Comparison of ENCODE assay signal across 1 cellular context in the genomic region with DNA sequence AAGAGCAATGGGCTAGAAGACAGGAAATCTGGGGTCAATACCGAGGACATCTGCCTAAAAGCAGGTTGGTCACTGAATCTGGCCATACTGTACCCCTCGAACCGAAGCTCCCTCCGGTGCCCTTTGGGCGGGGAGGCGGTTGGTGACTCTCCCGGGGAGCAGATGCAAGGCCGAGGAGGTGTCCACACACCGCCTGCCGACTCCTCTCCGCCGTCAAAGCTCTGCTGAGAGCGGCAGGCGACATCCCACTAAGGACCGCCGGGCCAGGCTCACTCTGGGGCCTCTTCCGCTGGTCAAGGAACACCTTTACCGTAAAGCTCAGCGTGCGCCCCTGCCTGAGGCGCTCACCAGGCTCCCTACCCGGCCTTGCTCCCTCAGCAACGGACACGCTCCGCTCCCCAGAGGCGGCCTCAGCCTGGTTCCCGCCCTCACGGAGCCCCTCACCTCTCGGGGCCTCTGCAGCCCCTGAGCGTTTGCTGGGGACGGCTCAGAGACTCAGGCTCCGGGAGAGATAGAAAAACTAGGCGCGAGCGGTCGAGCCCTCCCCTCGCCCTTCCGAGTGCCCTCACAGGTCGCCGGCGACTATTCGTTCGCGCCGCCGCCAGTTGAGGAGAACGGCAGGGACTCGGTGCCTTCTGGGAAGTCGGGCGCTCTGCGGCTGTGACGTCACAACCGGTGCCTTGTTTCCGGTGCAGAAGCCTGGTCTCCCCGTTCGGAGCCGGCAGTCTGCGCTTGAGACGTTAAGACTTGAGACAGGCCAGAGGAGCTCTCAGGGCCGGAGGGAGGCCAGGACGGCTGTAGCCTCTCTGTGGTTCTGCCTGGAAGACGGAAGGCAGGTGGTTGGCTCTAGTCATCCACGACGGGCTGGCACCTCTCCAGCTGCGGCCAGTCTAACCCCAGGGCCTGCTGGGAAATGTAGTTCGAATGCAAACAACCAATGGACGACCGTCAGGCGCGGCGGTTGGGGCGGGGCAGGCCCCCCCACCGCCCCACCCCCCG.
A peak's percentile ranks its signal among the peaks of the same experiment; 100 is the strongest.
TF ChIP-seq lines count a peak whose summit lies in the region.

Gene ZNF200, minus strand, starts transcription at position 616 of the 999 bp plus-strand sequence. CDS start 1,403 bp downstream, outside the sequence.

TF ChIP-seq in HEK293, 187 proteins besides CTCF, POLR2A, EP300 and RAD21 (continued from another document and continues in another):
- TF ChIP-seq, protein P1, sequence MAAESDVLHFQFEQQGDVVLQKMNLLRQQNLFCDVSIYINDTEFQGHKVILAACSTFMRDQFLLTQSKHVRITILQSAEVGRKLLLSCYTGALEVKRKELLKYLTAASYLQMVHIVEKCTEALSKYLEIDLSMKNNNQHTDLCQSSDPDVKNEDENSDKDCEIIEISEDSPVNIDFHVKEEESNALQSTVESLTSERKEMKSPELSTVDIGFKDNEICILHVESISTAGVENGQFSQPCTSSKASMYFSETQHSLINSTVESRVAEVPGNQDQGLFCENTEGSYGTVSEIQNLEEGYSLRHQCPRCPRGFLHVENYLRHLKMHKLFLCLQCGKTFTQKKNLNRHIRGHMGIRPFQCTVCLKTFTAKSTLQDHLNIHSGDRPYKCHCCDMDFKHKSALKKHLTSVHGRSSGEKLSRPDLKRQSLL (tag by site-specific recombination; IDR thresholded peaks at IDR 0.05) = peak; percentile 77
- TF ChIP-seq ZNF830 (tag by site-specific recombination; IDR thresholded peaks at IDR 0.05; ENCODE audit: low read depth) (no peak), ZBTB11 (tag by site-specific recombination; conservative IDR thresholded peaks at IDR 0.05; ENCODE audit: low read depth) (peak; percentile 92), PRDM6 (tag by site-specific recombination; IDR thresholded peaks at IDR 0.05) (no peak), ZNF341 (tag by site-specific recombination; IDR thresholded peaks at IDR 0.05; ENCODE audit: low read depth) (peak; percentile 60), ZNF514 (tag by site-specific recombination; IDR thresholded peaks at IDR 0.05) (no peak), ZNF114 (tag by site-specific recombination; IDR thresholded peaks at IDR 0.05) (no peak), ZNF777 (tag by site-specific recombination; IDR thresholded peaks at IDR 0.05; ENCODE audit: borderline replicate concordance) (peak; percentile 82; the same call in 1 of the 2 replicates), ZNF2 (tag by site-specific recombination; IDR thresholded peaks at IDR 0.05) (peak; percentile 54), SP2 (tag by site-specific recombination; IDR thresholded peaks at IDR 0.05) (peak; percentile 89), ZNF561 (tag by site-specific recombination; IDR thresholded peaks at IDR 0.05; ENCODE audit: borderline replicate concordance) (peak; percentile 61; the same call in 1 of the 2 replicates), ZNF184 (tag by site-specific recombination; IDR thresholded peaks at IDR 0.05) (no peak), ZXDB (tag by site-specific recombination; IDR thresholded peaks at IDR 0.05) (peak; percentile 88), ZBTB17 (tag by site-specific recombination; IDR thresholded peaks at IDR 0.05) (peak; percentile 92), KLF1 (tag by site-specific recombination; IDR thresholded peaks at IDR 0.05) (peak; percentile 15; the same call in 1 of the 2 replicates), ZBTB48 (tag by site-specific recombination; IDR thresholded peaks at IDR 0.05) (peak; percentile 73; the same call in 1 of the 2 replicates), ZBTB26 (tag by site-specific recombination; optimal IDR thresholded peaks at IDR 0.05) (peak; percentile 67), ZNF394 (tag by site-specific recombination; IDR thresholded peaks at IDR 0.05; ENCODE audit: borderline replicate concordance) (peak; percentile 37; the same call in 1 of the 2 replicates), PATZ1 (tag by site-specific recombination; IDR thresholded peaks at IDR 0.05) (peak; percentile 30; the same call in 1 of the 2 replicates), ZNF175 (tag by site-specific recombination; IDR thresholded peaks at IDR 0.05) (no peak), ZNF660 (tag by site-specific recombination; IDR thresholded peaks at IDR 0.05) (0 out of 2 replicates have a peak, but pooled peaks have one; percentile 18), KLF8 (tag by site-specific recombination; IDR thresholded peaks at IDR 0.05) (peak; percentile 69), ZNF624 (tag by site-specific recombination; IDR thresholded peaks at IDR 0.05) (no peak), ZSCAN30 (tag by site-specific recombination; IDR thresholded peaks at IDR 0.05) (no peak), KLF10 (tag by site-specific recombination; IDR thresholded peaks at IDR 0.05) (peak; percentile 56), SP7 (tag by site-specific recombination; IDR thresholded peaks at IDR 0.05) (peak; percentile 74), ZNF792 (tag by site-specific recombination; IDR thresholded peaks at IDR 0.05) (no peak), MZF1 (tag by site-specific recombination; IDR thresholded peaks at IDR 0.05; ENCODE audit: borderline replicate concordance) (peak; percentile 56; the same call in 1 of the 2 replicates), YY2 (tag by site-specific recombination; IDR thresholded peaks at IDR 0.05) (peak; percentile 59; the same call in 1 of the 2 replicates), ZNF768 (tag by site-specific recombination; IDR thresholded peaks at IDR 0.05) (no peak), ZNF701 (tag by site-specific recombination; IDR thresholded peaks at IDR 0.05) (no peak)
- TF ChIP-seq, protein P2, sequence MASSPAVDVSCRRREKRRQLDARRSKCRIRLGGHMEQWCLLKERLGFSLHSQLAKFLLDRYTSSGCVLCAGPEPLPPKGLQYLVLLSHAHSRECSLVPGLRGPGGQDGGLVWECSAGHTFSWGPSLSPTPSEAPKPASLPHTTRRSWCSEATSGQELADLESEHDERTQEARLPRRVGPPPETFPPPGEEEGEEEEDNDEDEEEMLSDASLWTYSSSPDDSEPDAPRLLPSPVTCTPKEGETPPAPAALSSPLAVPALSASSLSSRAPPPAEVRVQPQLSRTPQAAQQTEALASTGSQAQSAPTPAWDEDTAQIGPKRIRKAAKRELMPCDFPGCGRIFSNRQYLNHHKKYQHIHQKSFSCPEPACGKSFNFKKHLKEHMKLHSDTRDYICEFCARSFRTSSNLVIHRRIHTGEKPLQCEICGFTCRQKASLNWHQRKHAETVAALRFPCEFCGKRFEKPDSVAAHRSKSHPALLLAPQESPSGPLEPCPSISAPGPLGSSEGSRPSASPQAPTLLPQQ (tag by site-specific recombination; IDR thresholded peaks at IDR 0.05) = peak; percentile 60; the same call in 1 of the 2 replicates
- TF ChIP-seq, protein P3, sequence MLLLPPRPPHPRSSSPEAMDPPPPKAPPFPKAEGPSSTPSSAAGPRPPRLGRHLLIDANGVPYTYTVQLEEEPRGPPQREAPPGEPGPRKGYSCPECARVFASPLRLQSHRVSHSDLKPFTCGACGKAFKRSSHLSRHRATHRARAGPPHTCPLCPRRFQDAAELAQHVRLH (tag by site-specific recombination; IDR thresholded peaks at IDR 0.05) = peak; percentile 85
- TF ChIP-seq, protein P4, sequence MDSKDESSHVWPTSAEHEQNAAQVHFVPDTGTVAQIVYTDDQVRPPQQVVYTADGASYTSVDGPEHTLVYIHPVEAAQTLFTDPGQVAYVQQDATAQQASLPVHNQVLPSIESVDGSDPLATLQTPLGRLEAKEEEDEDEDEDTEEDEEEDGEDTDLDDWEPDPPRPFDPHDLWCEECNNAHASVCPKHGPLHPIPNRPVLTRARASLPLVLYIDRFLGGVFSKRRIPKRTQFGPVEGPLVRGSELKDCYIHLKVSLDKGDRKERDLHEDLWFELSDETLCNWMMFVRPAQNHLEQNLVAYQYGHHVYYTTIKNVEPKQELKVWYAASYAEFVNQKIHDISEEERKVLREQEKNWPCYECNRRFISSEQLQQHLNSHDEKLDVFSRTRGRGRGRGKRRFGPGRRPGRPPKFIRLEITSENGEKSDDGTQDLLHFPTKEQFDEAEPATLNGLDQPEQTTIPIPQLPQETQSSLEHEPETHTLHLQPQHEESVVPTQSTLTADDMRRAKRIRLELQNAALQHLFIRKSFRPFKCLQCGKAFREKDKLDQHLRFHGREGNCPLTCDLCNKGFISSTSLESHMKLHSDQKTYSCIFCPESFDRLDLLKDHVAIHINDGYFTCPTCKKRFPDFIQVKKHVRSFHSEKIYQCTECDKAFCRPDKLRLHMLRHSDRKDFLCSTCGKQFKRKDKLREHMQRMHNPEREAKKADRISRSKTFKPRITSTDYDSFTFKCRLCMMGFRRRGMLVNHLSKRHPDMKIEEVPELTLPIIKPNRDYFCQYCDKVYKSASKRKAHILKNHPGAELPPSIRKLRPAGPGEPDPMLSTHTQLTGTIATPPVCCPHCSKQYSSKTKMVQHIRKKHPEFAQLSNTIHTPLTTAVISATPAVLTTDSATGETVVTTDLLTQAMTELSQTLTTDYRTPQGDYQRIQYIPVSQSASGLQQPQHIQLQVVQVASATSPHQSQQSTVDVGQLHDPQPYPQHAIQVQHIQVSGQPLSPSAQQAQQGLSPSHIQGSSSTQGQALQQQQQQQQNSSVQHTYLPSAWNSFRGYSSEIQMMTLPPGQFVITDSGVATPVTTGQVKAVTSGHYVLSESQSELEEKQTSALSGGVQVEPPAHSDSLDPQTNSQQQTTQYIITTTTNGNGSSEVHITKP (tag by site-specific recombination; IDR thresholded peaks at IDR 0.05) = peak; percentile 56
- TF ChIP-seq, protein P5, sequence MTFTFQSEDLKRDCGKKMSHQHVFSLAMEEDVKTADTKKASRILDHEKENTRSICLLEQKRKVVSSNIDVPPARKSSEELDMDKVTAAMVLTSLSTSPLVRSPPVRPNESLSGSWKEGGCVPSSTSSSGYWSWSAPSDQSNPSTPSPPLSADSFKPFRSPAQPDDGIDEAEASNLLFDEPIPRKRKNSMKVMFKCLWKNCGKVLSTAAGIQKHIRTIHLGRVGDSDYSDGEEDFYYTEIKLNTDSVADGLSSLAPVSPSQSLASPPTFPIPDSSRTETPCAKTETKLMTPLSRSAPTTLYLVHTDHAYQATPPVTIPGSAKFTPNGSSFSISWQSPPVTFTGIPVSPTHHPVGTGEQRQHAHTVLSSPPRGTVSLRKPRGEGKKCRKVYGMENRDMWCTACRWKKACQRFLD (tag by site-specific recombination; IDR thresholded peaks at IDR 0.05) = 0 out of 2 replicates have a peak, but pooled peaks have one; percentile 25
